ENCODE assay signal across 8 cellular contexts in genomic region chr10:93893646-93894515, GRCh38. TPM values are rescaled to one million over a fixed set of nuclear protein-coding genes. Genes with fewer than 3 reads are reported as not detected.
DNase-seq lines count a peak whose midpoint lies in the region; FAIRE-seq and TF ChIP-seq lines count a peak whose summit lies in the region.

Gene SLC35G1 (plus strand): TSS chr10:93893978. CDS start chr10:93894034, 56 bp downstream.

- peak within 1 kb of the TSS; percentile 70 for H3K4me2 ChIP-seq in SU-DHL-6 (ENCODE audit: low read depth, low read length, poor library complexity, severe bottlenecking)

- no peak within 1 kb of the TSS for H3K27ac ChIP-seq in SU-DHL-6 (ENCODE audit: low read depth, low read length)
- H3K27ac ChIP-seq in left ventricle myocardium inferior (replicated peaks), result peak within 1 kb of the TSS; percentile 54
- H3K27ac ChIP-seq in prostate gland, result no peak within 1 kb of the TSS

- TF ChIP-seq POLR2A in H54 (IDR thresholded peaks at IDR 0.05; ENCODE audit: low read depth, low read length) (peak; percentile 98), prostate gland (IDR thresholded peaks at IDR 0.05) (peak; percentile 59)

- peaks cover 19% of the 10 kb centered on the region for H3K4me1 ChIP-seq in left ventricle myocardium inferior
- no peaks in the 10 kb centered on the region for H3K4me1 ChIP-seq in prostate gland (replicated peaks)

- peak within 1 kb of the TSS; percentile 61 for H3K4me3 ChIP-seq in LNCaP clone FGC (ENCODE audit: low read depth, low read length)
- H3K4me3 ChIP-seq in SU-DHL-6 (ENCODE audit: insufficient read depth, low read length, poor library complexity, severe bottlenecking), result peak within 1 kb of the TSS; percentile 73
- peak within 1 kb of the TSS; percentile 93 for H3K4me3 ChIP-seq in left ventricle myocardium inferior
- H3K4me3 ChIP-seq in prostate gland, result peak within 1 kb of the TSS; percentile 54 to 55

- H3K9me3 ChIP-seq in SU-DHL-6 (ENCODE audit: insufficient read depth, low read length) (no peaks in the 10 kb centered on the region), left ventricle myocardium inferior (replicated peaks) (no peaks in the 10 kb centered on the region), prostate gland (no peaks in the 10 kb centered on the region)

- TF ChIP-seq CTCF in LNCaP clone FGC (IDR thresholded peaks at IDR 0.05; ENCODE audit: control insufficient read depth, extremely low read depth, insufficient read depth), result no peak
- TF ChIP-seq CTCF in SU-DHL-6 (IDR thresholded peaks at IDR 0.05; ENCODE audit: insufficient read depth, low read length, poor library complexity, severe bottlenecking), result no peak
- TF ChIP-seq CTCF in left ventricle myocardium inferior (IDR thresholded peaks at IDR 0.05; ENCODE audit: borderline replicate concordance), result no peak
- peak in 1 of 4 experiments; percentile 15 for TF ChIP-seq CTCF in prostate gland (IDR thresholded peaks at IDR 0.05)

- under 1% methylated on average over 62 of the region's 82 CpGs for WGBS in prostate gland

- no peaks in the 10 kb centered on the region for H3F3A ChIP-seq in SU-DHL-6 (ENCODE audit: insufficient read depth)

- peak within 1 kb of the TSS; percentile 73 for H3K9ac ChIP-seq in SU-DHL-6 (ENCODE audit: low read length)

- H3K36me3 ChIP-seq in SU-DHL-6 (ENCODE audit: low read length) (no peaks in the 10 kb centered on the region), left ventricle myocardium inferior (no peaks in the 10 kb centered on the region), prostate gland (no peaks in the 10 kb centered on the region)

- DNase-seq in GM04504 (ENCODE audit: low read depth) (peak; percentile 35), H54 (ENCODE audit: insufficient read length, low spot score) (peak; percentile 91), LNCaP clone FGC (ENCODE audit: low read depth) (no peak), left ventricle myocardium inferior (peak; percentile 62), prostate gland (ENCODE audit: low spot score) (peak; percentile 24), urothelium cell line (ENCODE audit: low spot score) (peak; percentile 94)
- peak; percentile 53 for DNase-seq in activated naive CD8-positive, alpha-beta T cell treated with anti-CD3 and anti-CD28 coated beads, Interleukin-2, amount 50 U/mL, for 16 hours (ENCODE audit: low read depth, low spot score)

- H3K27me3 ChIP-seq in SU-DHL-6 (ENCODE audit: low read length), result no peaks in the 10 kb centered on the region
- peaks cover 6% of the 10 kb centered on the region for H3K27me3 ChIP-seq in left ventricle myocardium inferior (ENCODE audit: low read depth)
- H3K27me3 ChIP-seq in prostate gland (replicated peaks; ENCODE audit: insufficient read depth), result no peaks in the 10 kb centered on the region

- no peaks in the 10 kb centered on the region for H3K9me2 ChIP-seq in SU-DHL-6 (replicated peaks; ENCODE audit: insufficient read depth, low read length)

- H4K20me1 ChIP-seq in SU-DHL-6 (ENCODE audit: low read depth, low read length), result no peaks in the 10 kb centered on the region

- intact Hi-C loops in left ventricle myocardium inferior (cut with micrococcal nuclease), result no loop called here
- intact Hi-C loops in prostate gland (cut with DNase I), result no loop called here

- no peak for FAIRE-seq in H54 (lab: Jason Lieb, UNC)
- no peak for FAIRE-seq in urothelium cell line (lab: Jason Lieb, UNC)

- H3K79me2 ChIP-seq in SU-DHL-6 (ENCODE audit: insufficient read depth, low read length), result no peaks in the 10 kb centered on the region; the same call in 1 of the 2 replicates

- H2AFZ ChIP-seq in SU-DHL-6 (ENCODE audit: low read depth, low read length, severe bottlenecking), result peak within 1 kb of the TSS; percentile 90

RNA-seq across cellular contexts. Expression of gene SLC35G1, which starts in this region (rescaled TPM):
- 2.3 TPM for total RNA-seq in left ventricle myocardium inferior
- total RNA-seq in prostate gland, result 1 to 10 TPM; 2.3 to 5.9 TPM
